1 cellular context compared by ENCODE assay signal in genomic region chr4:1218892-1219552, GRCh38.
TF ChIP-seq lines count a peak whose summit lies in the region.

No MANE protein-coding gene starts in this region.

TF ChIP-seq in HepG2, 621 proteins besides CTCF, POLR2A, EP300 and RAD21 (continued from another document):
- TF ChIP-seq FOXA1 (IDR thresholded peaks at IDR 0.05) = no peak
- TF ChIP-seq FOXA1 (CRISPR knock-in tag; IDR thresholded peaks at IDR 0.05) = no peak
